26 cellular contexts compared by ENCODE assay signal in the genomic region with DNA sequence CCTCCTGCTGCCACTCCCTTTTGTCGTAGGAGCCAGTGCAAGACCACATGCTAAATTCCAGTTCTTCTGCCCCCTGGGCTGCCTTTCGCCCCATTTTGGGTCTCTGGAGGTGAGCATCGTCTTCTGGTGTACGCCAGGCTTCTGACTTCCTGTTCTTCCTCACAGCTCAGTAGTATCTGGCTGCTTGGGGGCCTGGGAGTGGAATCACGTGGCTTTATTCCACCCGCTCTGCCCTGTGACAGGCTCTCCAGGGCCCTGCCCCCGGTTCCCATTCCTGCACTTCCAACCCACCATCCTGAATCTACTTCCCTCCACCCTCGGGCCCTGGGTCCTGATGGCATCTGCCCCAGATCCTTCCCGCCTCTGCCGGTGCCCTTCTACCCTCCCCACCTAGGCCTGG. TPM values are rescaled to one million over a fixed set of nuclear protein-coding genes. Genes with fewer than 3 reads are reported as not detected.
"Had no signal": no experiment of that assay in that cellular context is flagged by ENCODE, and none has a peak within 500 bp of the region (broad histone marks: within the 10 kb centered on the region; RNA-seq: fewer than 3 reads in every experiment).

No MANE protein-coding gene starts in this region.

- H3K9me3 ChIP-seq: breast epithelium, ovary, right lobe of liver, suprapubic skin, transverse colon had no signal

- H3K4me3 ChIP-seq: breast epithelium, ovary, right lobe of liver, skin epidermis, suprapubic skin, transverse colon had no signal

- H3K27ac ChIP-seq: breast epithelium, ovary, right lobe of liver, skin epidermis, suprapubic skin had no signal

- H3K27me3 ChIP-seq: breast epithelium, ovary, right lobe of liver, transverse colon had no signal

- DNase-seq: activated CD4-positive, alpha-beta T cell treated with anti-CD3 and anti-CD28 coated beads for 1 hour; activated CD4-positive, alpha-beta T cell treated with anti-CD3 and anti-CD28 coated beads, Interleukin-2, amount 10 ng/mL, durations not matched to agents 7 days and 5 days; activated CD8-positive, alpha-beta memory T cell treated with anti-CD3 and anti-CD28 coated beads, Interleukin-2, amount 10 ng/mL, durations not matched to agents 7 days and 5 days; activated CD8-positive, alpha-beta T cell treated with anti-CD3 and anti-CD28 coated beads for 36 hours; activated naive CD8-positive, alpha-beta T cell treated with anti-CD3 and anti-CD28 coated beads, Interleukin-2, amount 50 U/mL, for 24 hours; activated T-cell treated with anti-CD3 and anti-CD28 coated beads, Interleukin-2, amount 50 U/mL, for 48 hours; dermis blood vessel endothelial cell; effector memory CD4-positive, alpha-beta T cell; erythroblast; islet precursor cell; left cardiac atrium; mammary epithelial cell; naive B cell; nephron progenitor cell; ovary; right lobe of liver; stimulated activated CD4-positive, alpha-beta T cell treated with anti-CD3 and anti-CD28 coated beads, Interleukin-12 subunit alpha, Interleukin-12 subunit beta, amount 100 ng/mL, for 4 hours; stimulated activated CD4-positive, alpha-beta T cell treated with anti-CD3 and anti-CD28 coated beads, Interleukin-4, amount 100 ng/mL, for 1 hour; stimulated activated naive CD8-positive, alpha-beta T cell treated with anti-CD3 and anti-CD28 coated beads, Interleukin-15, amount 100 ng/mL, for 72 hours; T-helper 17 cell; transverse colon had no signal

- H3K36me3 ChIP-seq: breast epithelium, ovary, right lobe of liver, suprapubic skin, transverse colon had no signal

- H3K4me1 ChIP-seq: breast epithelium, right lobe of liver, suprapubic skin had no signal

- ATAC-seq: activated CD8-positive, alpha-beta memory T cell treated with anti-CD3 and anti-CD28 coated beads, Interleukin-2, amount 10 ng/mL, durations not matched to agents 7 days and 5 days; activated CD8-positive, alpha-beta T cell treated with anti-CD3 and anti-CD28 coated beads for 36 hours; activated naive CD8-positive, alpha-beta T cell treated with anti-CD3 and anti-CD28 coated beads, Interleukin-2, amount 50 U/mL, for 24 hours; left cardiac atrium; right lobe of liver; stimulated activated effector memory CD8-positive, alpha-beta T cell treated with anti-CD3 and anti-CD28 coated beads, Interleukin-12 subunit alpha, Interleukin-12 subunit beta, amount 100 ng/mL, for 72 hours; stimulated activated naive CD8-positive, alpha-beta T cell treated with anti-CD3 and anti-CD28 coated beads, Interleukin-15, amount 100 ng/mL, for 72 hours; T-helper 17 cell; WTC11 had no signal

RNA-seq across cellular contexts. Expression of gene NFASC, which starts 3.6 kb away (rescaled TPM):
- total RNA-seq: activated CD8-positive, alpha-beta T cell treated with anti-CD3 and anti-CD28 coated beads for 36 hours had no signal
